Comparison of ENCODE assay signal across 8 cellular contexts in genomic region chr22:19759994-19760651, GRCh38. TPM values are rescaled to one million over a fixed set of nuclear protein-coding genes. Genes with fewer than 3 reads are reported as not detected.
DNase-seq lines count a peak whose midpoint lies in the region; ATAC-seq and TF ChIP-seq lines count a peak whose summit lies in the region.

No MANE protein-coding gene starts in this region.

- peak overlapping the region; percentile 14 for H3K4me3 ChIP-seq in fibroblast of the aortic adventitia (ENCODE audit: low read depth, low read length)
- peak overlapping the region; percentile 62 for H3K4me3 ChIP-seq in thoracic aorta
- peak overlapping the region in 1 of 2 donors; percentile 16 for H3K4me3 ChIP-seq in prostate gland

- H3K36me3 ChIP-seq in thoracic aorta = no peaks in the 10 kb centered on the region
- no peaks in the 10 kb centered on the region for H3K36me3 ChIP-seq in prostate gland

- H3K9me3 Mint-ChIP-seq in activated T-cell treated with anti-CD3 and anti-CD28 coated beads, Interleukin-2, amount 50 U/mL, for 72 hours = no peaks in the 10 kb centered on the region

- H3K9me3 ChIP-seq in T-helper 17 cell (ENCODE audit: control insufficient read depth, low read length, poor library complexity, severe bottlenecking) (no peaks in the 10 kb centered on the region), thoracic aorta (no peaks in the 10 kb centered on the region), prostate gland (no peaks in the 10 kb centered on the region)

- H3K27me3 ChIP-seq in thoracic aorta (replicated peaks; ENCODE audit: insufficient read depth) (peaks cover 7% of the 10 kb centered on the region), prostate gland (replicated peaks; ENCODE audit: insufficient read depth) (peaks cover 12% of the 10 kb centered on the region)

- H3K27me3 Mint-ChIP-seq in activated T-cell treated with anti-CD3 and anti-CD28 coated beads, Interleukin-2, amount 50 U/mL, for 72 hours (ENCODE audit: low read depth) = peaks cover 60% of the 10 kb centered on the region
- peaks cover 61% of the 10 kb centered on the region for H3K27me3 Mint-ChIP-seq in T-helper 17 cell

- peak overlapping the region; percentile 82 for H3K27ac Mint-ChIP-seq in activated T-cell treated with anti-CD3 and anti-CD28 coated beads, Interleukin-2, amount 50 U/mL, for 72 hours
- no peak overlapping the region for H3K27ac Mint-ChIP-seq in T-helper 17 cell

- H3K4me1 Mint-ChIP-seq in activated T-cell treated with anti-CD3 and anti-CD28 coated beads, Interleukin-2, amount 50 U/mL, for 72 hours (ENCODE audit: low read depth) = peaks cover 27% of the 10 kb centered on the region
- H3K4me1 Mint-ChIP-seq in T-helper 17 cell = peaks cover 29% of the 10 kb centered on the region

- no peak for ATAC-seq in activated T-cell treated with anti-CD3 and anti-CD28 coated beads, Interleukin-2, amount 50 U/mL, for 72 hours (replicated peaks in 1 of 2)
- ATAC-seq in T-helper 17 cell = no peak
- ATAC-seq in thoracic aorta (ENCODE audit: insufficient number of reproducible peaks, low FRiP score, low read depth) = no peak

- H3K4me1 ChIP-seq in thoracic aorta (ENCODE audit: control insufficient read depth in 1 of 2, low read depth in 2 of 2) (peaks cover 8 to 21% of the 10 kb centered on the region in 2 donors), prostate gland (replicated peaks) (peaks cover 5% of the 10 kb centered on the region)

- peak overlapping the region; percentile 87 to 95 for H3K4me3 Mint-ChIP-seq in activated T-cell treated with anti-CD3 and anti-CD28 coated beads, Interleukin-2, amount 50 U/mL, for 72 hours
- peak overlapping the region; percentile 97 for H3K4me3 Mint-ChIP-seq in T-helper 17 cell

- intact Hi-C loops in prostate gland (cut with DNase I) = no loop called here

- no peak for DNase-seq in activated T-cell treated with anti-CD3 and anti-CD28 coated beads, Interleukin-2, amount 50 U/mL, for 72 hours
- no peak for DNase-seq in activated T-cell treated with anti-CD3 and anti-CD28 coated beads, Interleukin-2, amount 50 U/mL, for 48 hours
- DNase-seq in T-helper 17 cell (no peak), fibroblast of the aortic adventitia (ENCODE audit: low read depth) (no peak), thoracic aorta (ENCODE audit: low spot score) (no peak), 8988T (no peak), prostate gland (ENCODE audit: low spot score) (no peak)
- DNase-seq in stimulated activated CD4-positive, alpha-beta T cell treated with anti-CD3 and anti-CD28 coated beads, Interleukin-1b, Interleukin-23, amount 100 ng/mL, for 48 hours = no peak

- WGBS in prostate gland = 15% methylated on average over 30 of the region's 40 CpGs

- no peak for TF ChIP-seq CTCF in fibroblast of the aortic adventitia (IDR thresholded peaks at IDR 0.05; ENCODE audit: insufficient read depth, low read length)
- TF ChIP-seq CTCF in thoracic aorta (IDR thresholded peaks at IDR 0.05) = no peak
- TF ChIP-seq CTCF in prostate gland (IDR thresholded peaks at IDR 0.05) = no peak

- TF ChIP-seq POLR2A in prostate gland (IDR thresholded peaks at IDR 0.05) = no peak

- peaks cover 4 to 5% of the 10 kb centered on the region in 2 donors for H3K36me3 Mint-ChIP-seq in activated T-cell treated with anti-CD3 and anti-CD28 coated beads, Interleukin-2, amount 50 U/mL, for 72 hours (ENCODE audit: insufficient read depth in 2 of 2)
- H3K36me3 Mint-ChIP-seq in T-helper 17 cell (ENCODE audit: low read depth) = peaks cover 14% of the 10 kb centered on the region

- no peak overlapping the region for H3K27ac ChIP-seq in thoracic aorta
- H3K27ac ChIP-seq in prostate gland = no peak overlapping the region

RNA-seq across cellular contexts. Expression of gene TBX1, which starts 0.5 kb away (rescaled TPM):
- under 1 TPM in 1 of 2 donors, not detected in 1; 0.12 TPM for total RNA-seq in activated T-cell treated with anti-CD3 and anti-CD28 coated beads, Interleukin-2, amount 50 U/mL, for 72 hours
- not detected for total RNA-seq in T-helper 17 cell
- 2.8 TPM in 1 of 2 replicates, not detected in the other for total RNA-seq in fibroblast of the aortic adventitia (ENCODE audit: low replicate concordance)
- total RNA-seq in thoracic aorta = 1 to 10 TPM; 2.7 to 8.0 TPM
- 10 to 100 TPM; 11.0 to 20.2 TPM for total RNA-seq in prostate gland

RNA-seq across cellular contexts. Expression of gene GP1BB, which starts 36.8 kb away (rescaled TPM):
- under 1 TPM in 1 of 2 donors, not detected in 1; 0.17 TPM for total RNA-seq in activated T-cell treated with anti-CD3 and anti-CD28 coated beads, Interleukin-2, amount 50 U/mL, for 72 hours
- total RNA-seq in T-helper 17 cell = 100 to 1,000 TPM in 1 of 2 donors, 1 to 10 TPM in 1; 3.5 to 113 TPM
- 2.1 and 20.1 TPM in 2 replicates for total RNA-seq in fibroblast of the aortic adventitia (ENCODE audit: low replicate concordance)
- 10 to 100 TPM; 13.1 to 30.3 TPM for total RNA-seq in thoracic aorta
- 10 to 100 TPM in 1 of 2 donors, 1 to 10 TPM in 1; 6.8 to 60.3 TPM for total RNA-seq in prostate gland

RNA-seq across cellular contexts. Expression of gene SEPTIN5, which starts 45.8 kb away (rescaled TPM):
- 1 to 10 TPM; 1.8 to 1.9 TPM for total RNA-seq in activated T-cell treated with anti-CD3 and anti-CD28 coated beads, Interleukin-2, amount 50 U/mL, for 72 hours
- total RNA-seq in T-helper 17 cell (10 to 100 TPM in 1 of 2 donors, 1 to 10 TPM in 1; 2.8 to 54.7 TPM), fibroblast of the aortic adventitia (ENCODE audit: low replicate concordance) (18.4 and 62.3 TPM in 2 replicates), thoracic aorta (100 to 1,000 TPM in 1 of 2 donors, 10 to 100 TPM in 1; 47.7 to 147 TPM), prostate gland (10 to 100 TPM; 17.1 to 96.2 TPM)
